8 cellular contexts compared by ENCODE assay signal in the genomic region with DNA sequence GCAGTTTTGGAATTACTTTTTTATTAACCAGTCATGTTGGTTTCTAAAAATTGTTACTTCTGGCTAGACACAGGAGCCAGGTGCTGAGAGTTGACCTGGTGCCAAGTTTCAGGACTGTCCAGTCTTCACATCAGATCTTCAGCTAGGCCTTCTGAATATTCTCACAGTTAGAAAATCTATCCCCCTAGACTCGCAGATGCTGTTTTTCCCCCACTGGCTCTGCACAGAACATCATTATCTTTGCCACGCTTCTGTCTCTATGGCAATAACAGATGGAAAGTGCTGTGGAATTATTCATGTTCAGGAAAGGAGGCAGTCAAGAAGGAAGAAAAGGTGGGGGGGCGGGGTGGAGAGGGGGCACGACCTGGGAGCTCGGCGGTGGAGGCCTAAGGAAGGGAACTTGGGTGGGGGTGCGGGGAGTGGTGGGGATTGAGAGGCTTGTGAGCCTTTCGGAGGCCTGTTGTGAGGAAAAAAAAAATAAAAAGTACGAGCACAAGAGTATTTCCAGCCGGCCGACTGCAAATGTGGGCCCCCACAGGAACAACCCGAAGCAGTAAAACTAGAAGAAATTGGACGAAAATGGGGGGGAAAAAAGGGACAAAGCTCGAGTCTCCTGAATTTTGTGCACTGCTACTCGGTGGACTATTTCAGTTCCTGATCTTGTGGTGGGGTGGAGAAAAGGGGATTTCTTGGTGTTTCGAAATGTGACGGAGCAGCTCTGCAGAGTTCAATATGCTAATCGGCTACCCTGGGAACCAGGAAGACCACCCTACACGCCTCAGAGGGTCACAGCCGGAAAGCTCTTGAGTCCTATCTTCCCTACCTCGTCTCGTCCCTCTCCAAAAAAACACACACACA. TPM values are rescaled to one million over a fixed set of nuclear protein-coding genes. Genes with fewer than 3 reads are reported as not detected.
DNase-seq lines count a peak whose midpoint lies in the region; ATAC-seq and TF ChIP-seq lines count a peak whose summit lies in the region.

No MANE protein-coding gene starts in this region.

- BruUV-seq in OCI-LY7 (replicated peaks; lab: Mats Ljungman, UMichigan): TSS peak; percentile 82

- ATAC-seq in GM19438 (IDR thresholded peaks at IDR 0.05; ENCODE audit: low read depth, unreplicated experiment): peak; percentile 25
- peak; percentile 4 for ATAC-seq in HG03469 (IDR thresholded peaks at IDR 0.05; ENCODE audit: unreplicated experiment)
- no peak for ATAC-seq in stimulated activated naive CD8-positive, alpha-beta T cell treated with anti-CD3 and anti-CD28 coated beads, Interleukin-15, amount 100 ng/mL, for 72 hours

- POLR2A ChIA-PET in OCI-LY7 (lab: Charles Lee): interaction anchor here (0.6 to 1.9 kb wide), 15 partner anchors 10 to 1753 kb away, joined by 3 to 7 read pairs (median 3); no protein-coding TSS in a partner anchor

- H3K27ac ChIP-seq in OCI-LY7 (ENCODE audit: low read depth, low read length, poor library complexity, severe bottlenecking) (peak overlapping the region; percentile 94), caudate nucleus (ENCODE audit: low read depth, low read length) (peak overlapping the region; percentile 94)

- H3K36me3 ChIP-seq in OCI-LY7 (ENCODE audit: insufficient read depth, low read length): peaks cover 24% of the 10 kb centered on the region

- H4K20me1 ChIP-seq in OCI-LY7 (ENCODE audit: insufficient read depth, low read length): peaks cover 7% of the 10 kb centered on the region; the same call in 1 of the 2 replicates

- H2AFZ ChIP-seq in OCI-LY7 (ENCODE audit: low read length): peak overlapping the region; percentile 85; the same call in 1 of the 2 replicates

- H3K27me3 Mint-ChIP-seq in stimulated activated naive CD8-positive, alpha-beta T cell treated with anti-CD3 and anti-CD28 coated beads, Interleukin-15, amount 100 ng/mL, for 72 hours: peaks cover 7% of the 10 kb centered on the region

- peaks cover 44% of the 10 kb centered on the region for H3K4me1 Mint-ChIP-seq in stimulated activated naive CD8-positive, alpha-beta T cell treated with anti-CD3 and anti-CD28 coated beads, Interleukin-15, amount 100 ng/mL, for 72 hours

- peak overlapping the region; percentile 94 for H3K4me2 ChIP-seq in OCI-LY7 (ENCODE audit: low read length)

- TF ChIP-seq CTCF in OCI-LY7 (conservative IDR thresholded peaks at IDR 0.05; ENCODE audit: low read length): no peak

- no peaks in the 10 kb centered on the region for H3K9me3 ChIP-seq in OCI-LY7 (ENCODE audit: low read length)

- H3K79me2 ChIP-seq in OCI-LY7 (ENCODE audit: insufficient read depth, low read depth, low read length): peaks cover 30% of the 10 kb centered on the region

- peak overlapping the region; percentile 67 for H3K4me3 ChIP-seq in OCI-LY7 (ENCODE audit: low read depth, low read length, poor library complexity, severe bottlenecking)

- peak overlapping the region; percentile 49 to 51 for H3K27ac Mint-ChIP-seq in stimulated activated naive CD8-positive, alpha-beta T cell treated with anti-CD3 and anti-CD28 coated beads, Interleukin-15, amount 100 ng/mL, for 72 hours

- no peaks in the 10 kb centered on the region for H3K9me3 Mint-ChIP-seq in stimulated activated naive CD8-positive, alpha-beta T cell treated with anti-CD3 and anti-CD28 coated beads, Interleukin-15, amount 100 ng/mL, for 72 hours

- intact Hi-C loops in OCI-LY7 (cut with micrococcal nuclease; ENCODE audit: unreplicated experiment): loop anchor here (2.0 to 5.0 kb wide), 6 partner anchors 45 to 583 kb away; a partner anchor contains a TSS

- DNase-seq in D341Med (ENCODE audit: low spot score) (peak; percentile 62), OCI-LY7 (ENCODE audit: low spot score) (peak; percentile 72), caudate nucleus (lab: John Stamatoyannopoulos, UW) (peak in 47 of 61 donors; percentile 5 to 82 (median 45)), left kidney (ENCODE audit: low read depth, low spot score) (peak; percentile 79), COLO668 (lab: John Stamatoyannopoulos, UW; ENCODE audit: unreplicated experiment) (no peak)
- DNase-seq in stimulated activated naive CD8-positive, alpha-beta T cell treated with anti-CD3 and anti-CD28 coated beads, Interleukin-15, amount 100 ng/mL, for 72 hours: no peak

- CTCF ChIA-PET in OCI-LY7 (lab: Charles Lee; ENCODE audit: unreplicated experiment): interaction anchor here (0.6 kb wide), 1 partner anchor 512 kb away, joined by 3 read pairs; no protein-coding TSS in a partner anchor

- peak overlapping the region; percentile 60 to 68 for H3K4me3 Mint-ChIP-seq in stimulated activated naive CD8-positive, alpha-beta T cell treated with anti-CD3 and anti-CD28 coated beads, Interleukin-15, amount 100 ng/mL, for 72 hours

- peaks cover 59% of the 10 kb centered on the region for H3K4me1 ChIP-seq in OCI-LY7 (ENCODE audit: insufficient read depth, low read length, poor library complexity, severe bottlenecking)

- no peaks in the 10 kb centered on the region for H3K9me2 ChIP-seq in OCI-LY7 (ENCODE audit: insufficient read depth, low read length)

RNA-seq across cellular contexts. Expression of a gene that starts 1.5 kb away (rescaled TPM):
- 60.9 and 82.6 TPM in 2 replicates for total RNA-seq in OCI-LY7 (2014; rRNA removed; shearing (Covaris generic))
- total RNA-seq in OCI-LY7 (2022): 86.3 and 94.5 TPM in 2 replicates

Comparison
In these comparisons a context has a peak if more than half of its experiments do, and no peak if none do; other contexts are left out.
1. DNase-seq: peak in D341Med (single experiment), OCI-LY7 (single experiment), caudate nucleus (47 of 61) and left kidney (single experiment); none in stimulated activated naive CD8-positive, alpha-beta T cell treated with anti-CD3 and anti-CD28 coated beads, Interleukin-15, amount 100 ng/mL, for 72 hours (0 of 2) and COLO668 (single experiment).